15 cellular contexts compared by ENCODE assay signal in genomic region chr5:73317523-73317922, GRCh38.
"Had no signal": no experiment of that assay in that cellular context is flagged by ENCODE, and none has a peak within 500 bp of the region (broad histone marks: within the 10 kb centered on the region; RNA-seq: fewer than 3 reads in every experiment).

No MANE protein-coding gene starts in this region.

- H3K27ac Mint-ChIP-seq: naive thymus-derived CD4-positive, alpha-beta T cell; nephron progenitor cell had no signal

- H3K36me3 ChIP-seq: heart left ventricle, sigmoid colon had no signal

- H3K4me3 ChIP-seq: heart left ventricle, psoas muscle, sigmoid colon, skin epidermis had no signal

- H3K27me3 ChIP-seq: foreskin keratinocyte had no signal

- DNase-seq: central memory CD4-positive, alpha-beta T cell; effector memory CD4-positive, alpha-beta T cell; heart left ventricle; hippocampal formation; left colon; naive thymus-derived CD4-positive, alpha-beta T cell; nephron progenitor cell; psoas muscle; sigmoid colon; stimulated activated naive CD4-positive, alpha-beta T cell treated with Interleukin-2 at 50 U/mL for 16 hours; trophoblast cell had no signal

- ATAC-seq: foreskin keratinocyte; heart left ventricle; left colon; naive thymus-derived CD4-positive, alpha-beta T cell; psoas muscle had no signal

- H3K4me3 Mint-ChIP-seq: naive thymus-derived CD4-positive, alpha-beta T cell; nephron progenitor cell had no signal

- FAIRE-seq: endometrium, islet of Langerhans had no signal
